Comparison of ENCODE assay signal across 15 cellular contexts in genomic region chr10:14153570-14154055, GRCh38.
DNase-seq lines count a peak whose midpoint lies in the region; ATAC-seq, FAIRE-seq and TF ChIP-seq lines count a peak whose summit lies in the region.
"Had no signal": no experiment of that assay in that cellular context is flagged by ENCODE, and none has a peak within 500 bp of the region (broad histone marks: within the 10 kb centered on the region; RNA-seq: fewer than 3 reads in every experiment).

No MANE protein-coding gene starts in this region.

- no peak for ATAC-seq in HepG2
- peak; percentile 46 for ATAC-seq in aorta (ENCODE audit: low FRiP score)
- ATAC-seq: pancreas had no signal

- H3K4me3 ChIP-seq in liver (ENCODE audit: low read depth in 1 of 3, low read length in 3 of 3) (peak overlapping the region in 1 of 3 donors; percentile 16), HepG2 (replicated peaks in 1 of 3; ENCODE audit: insufficient read depth in 1 of 3, low read depth in 2 of 3, low read length in 3 of 3) (no peak overlapping the region), bronchial epithelial cell (ENCODE audit: low read depth, low read length) (no peak overlapping the region), aorta (ENCODE audit: low read length in 2 of 2) (no peak overlapping the region)
- H3K4me3 ChIP-seq: pancreas, SJSA1 had no signal

- intact Hi-C loops in HepG2 (cut with micrococcal nuclease; ENCODE audit: unreplicated experiment), result no loop called here
- intact Hi-C loops in aorta (cut with DNase I), result no loop called here

- TF ChIP-seq RAD21 in liver (IDR thresholded peaks at IDR 0.05) (no peak), HepG2 (CRISPR knock-in tag; IDR thresholded peaks at IDR 0.05) (no peak)

- TF ChIP-seq CTCF in liver (IDR thresholded peaks at IDR 0.05; ENCODE audit: low read depth, low read length, missing input control) (no peak), HepG2 (CRISPR knock-in tag; IDR thresholded peaks at IDR 0.05) (no peak), bronchial epithelial cell (IDR thresholded peaks at IDR 0.05; ENCODE audit: insufficient read depth, low read length, severe bottlenecking) (no peak)

- H3K9ac ChIP-seq in liver (ENCODE audit: low read depth in 1 of 2, low read length in 2 of 2), result no peak overlapping the region
- no peak overlapping the region for H3K9ac ChIP-seq in HepG2 (ENCODE audit: insufficient read depth, low read depth, low read length)

- BruUV-seq in HepG2 (replicated peaks; lab: Mats Ljungman, UMichigan), result no TSS peak

- 65% methylated on average over 17 of the region's 17 CpGs for WGBS in liver
- 18% methylated on average over 17 of the region's 17 CpGs for WGBS in HepG2 (ENCODE audit: low lambda C conversion rate)
- WGBS in aorta, 2 donors, result 36 to 38% methylated on average over 17 of the region's 17 CpGs

- no peaks in the 10 kb centered on the region for H3K79me2 ChIP-seq in HepG2 (ENCODE audit: insufficient read depth, low read length)

- H3K9me3 ChIP-seq in liver (ENCODE audit: control insufficient read depth in 4 of 4, low read length in 3 of 4) (peaks cover 0 to 4% (median 2%) of the 10 kb centered on the region in 4 donors), HepG2 (ENCODE audit: low read length) (no peaks in the 10 kb centered on the region), aorta (ENCODE audit: control insufficient read depth, low read length) (peaks cover 5% of the 10 kb centered on the region)
- H3K9me3 ChIP-seq: pancreas, SJSA1 had no signal

- no peaks in the 10 kb centered on the region for H3K4me1 ChIP-seq in liver (ENCODE audit: control insufficient read depth in 4 of 4, insufficient read depth in 4 of 4, low read length in 3 of 4)
- H3K4me1 ChIP-seq in HepG2 (ENCODE audit: insufficient read depth, low read length), result no peaks in the 10 kb centered on the region
- no peaks in the 10 kb centered on the region for H3K4me1 ChIP-seq in aorta (ENCODE audit: control insufficient read depth in 1 of 2, insufficient read depth in 2 of 2, low read length in 2 of 2)
- H3K4me1 ChIP-seq: pancreas had no signal

- POLR2A ChIA-PET in HepG2 (lab: Yijun Ruan, JAX), result no interaction called here

- no peaks in the 10 kb centered on the region for H4K20me1 ChIP-seq in HepG2 (ENCODE audit: insufficient read depth, low read length)

- H3K4me2 ChIP-seq in HepG2 (ENCODE audit: low read depth, low read length), result no peak overlapping the region

- DNase-seq in HepG2 (ENCODE audit: low spot score), result no peak
- no peak for DNase-seq in bronchial epithelial cell (ENCODE audit: low read depth)
- peak; percentile 40 for DNase-seq in iPS-NIHi11 (ENCODE audit: low spot score)
- no peak for DNase-seq in aorta
- no peak for DNase-seq in activated CD4-positive, alpha-beta T cell treated with anti-CD3 and anti-CD28 coated beads for 4 hours
- DNase-seq in NCI-H774 (lab: John Stamatoyannopoulos, UW), result no peak
- no peak for DNase-seq in activated CD8-positive, alpha-beta memory T cell treated with anti-CD3 and anti-CD28 coated beads, Interleukin-2, amount 50 U/mL, for 48 hours
- DNase-seq: amniotic stem cell; effector memory CD4-positive, alpha-beta T cell; midbrain; NCI-H510A treated with DMSO at 0.1 percent for 48 hours had no signal

- FAIRE-seq in HepG2 (lab: Jason Lieb, UNC) (no peak), bronchial epithelial cell (lab: Jason Lieb, UNC) (peak; percentile 73)
- FAIRE-seq: pancreas had no signal

- TF ChIP-seq POLR2A in HepG2 (IDR thresholded peaks at IDR 0.05; ENCODE audit: insufficient read depth in 1 of 2, low read depth in 2 of 2, low read length in 2 of 2), result no peak

- no peak overlapping the region for H2AFZ ChIP-seq in HepG2 (ENCODE audit: low read length)

- CTCF ChIA-PET in HepG2 (lab: Yijun Ruan, JAX; ENCODE audit: low intra/inter-chr PET ratio, low total read pairs), result no interaction called here

- H3K27me3 ChIP-seq in liver (ENCODE audit: control insufficient read depth in 4 of 4, insufficient read depth in 4 of 4, low read length in 3 of 4) (peaks cover 0 to 5% (median 0%) of the 10 kb centered on the region in 4 donors), HepG2 (ENCODE audit: control insufficient read depth in 1 of 2, insufficient read depth in 2 of 2, low read length in 2 of 2) (peaks cover 0 to 19% of the 10 kb centered on the region in 2 experiments; a peak in 2 of 5 replicates), bronchial epithelial cell (ENCODE audit: control insufficient read depth, insufficient read depth, low read length) (peaks cover 2% of the 10 kb centered on the region), aorta (ENCODE audit: control insufficient read depth in 1 of 2, insufficient read depth in 2 of 2, low read length in 1 of 2) (peaks cover 0 to 1% of the 10 kb centered on the region in 2 donors)
- H3K27me3 ChIP-seq: pancreas, SJSA1 had no signal

- H3K36me3 ChIP-seq in liver (ENCODE audit: control insufficient read depth in 4 of 4, insufficient read depth in 3 of 4, low read depth in 1 of 4, low read length in 3 of 4) (no peaks in the 10 kb centered on the region), HepG2 (replicated peaks in 1 of 2; ENCODE audit: control insufficient read depth in 1 of 2, insufficient read depth in 2 of 2, low read length in 2 of 2) (no peaks in the 10 kb centered on the region), bronchial epithelial cell (ENCODE audit: control insufficient read depth, insufficient read depth, low read length) (no peaks in the 10 kb centered on the region), aorta (ENCODE audit: control insufficient read depth in 1 of 2, insufficient read depth in 2 of 2, low read length in 1 of 2) (no peaks in the 10 kb centered on the region)
- H3K36me3 ChIP-seq: pancreas, SJSA1 had no signal

- in situ Hi-C loops in HepG2 (cut with HindIII; ENCODE audit: extremely low pct_ligation_motif_present, low pct_unique_long_range_greater_than_20kb), result no loop called here

- no peak for TF ChIP-seq EP300 in HepG2 (IDR thresholded peaks at IDR 0.05; ENCODE audit: low read depth in 2 of 2, low read length in 2 of 2)
- TF ChIP-seq EP300 in HepG2 (CRISPR knock-in tag; IDR thresholded peaks at IDR 0.05; ENCODE audit: borderline replicate concordance), result no peak

- H3K27ac ChIP-seq in liver (ENCODE audit: low read depth in 1 of 2, low read length in 2 of 2) (no peak overlapping the region), HepG2 (ENCODE audit: extremely low read length, insufficient read depth, low read length) (no peak overlapping the region), aorta (ENCODE audit: low read depth in 1 of 2, low read length in 2 of 2) (no peak overlapping the region)
- H3K27ac ChIP-seq: HL-60, pancreas, SJSA1 had no signal

TF ChIP-seq in liver, 16 proteins besides CTCF, POLR2A, EP300 and RAD21 (continues in another document):
- TF ChIP-seq ZBTB33 (IDR thresholded peaks at IDR 0.05), result no peak
- no peak for TF ChIP-seq ATF3 (IDR thresholded peaks at IDR 0.05)
- TF ChIP-seq TAF1 (conservative IDR thresholded peaks at IDR 0.05), result no peak

TF ChIP-seq in HepG2, 621 proteins besides CTCF, POLR2A, EP300 and RAD21:
- no peak for TF ChIP-seq ZNF512 (CRISPR knock-in tag; IDR thresholded peaks at IDR 0.05)
- TF ChIP-seq ZNF556 (CRISPR knock-in tag; IDR thresholded peaks at IDR 0.05; ENCODE audit: borderline replicate concordance), result no peak
- no peak for TF ChIP-seq ZBTB43 (CRISPR knock-in tag; conservative IDR thresholded peaks at IDR 0.05)
- no peak for TF ChIP-seq NRL (CRISPR knock-in tag; IDR thresholded peaks at IDR 0.05; ENCODE audit: borderline replicate concordance)
- TF ChIP-seq ZNF160 (CRISPR knock-in tag; IDR thresholded peaks at IDR 0.05), result no peak
- no peak for TF ChIP-seq POGZ (CRISPR knock-in tag; IDR thresholded peaks at IDR 0.05)
- TF ChIP-seq KAT7 (CRISPR knock-in tag; IDR thresholded peaks at IDR 0.05; ENCODE audit: borderline replicate concordance), result no peak
- TF ChIP-seq ZNF879 (CRISPR knock-in tag; IDR thresholded peaks at IDR 0.05), result no peak
